ENCODE assay signal across 9 cellular contexts in genomic region chr6:111427341-111428116, GRCh38. TPM values are rescaled to one million over a fixed set of nuclear protein-coding genes. Genes with fewer than 3 reads are reported as not detected.
A peak's percentile ranks its signal among the peaks of the same experiment; 100 is the strongest.
DNase-seq lines count a peak whose midpoint lies in the region; ATAC-seq and TF ChIP-seq lines count a peak whose summit lies in the region.
"Had no signal": no experiment of that assay in that cellular context is flagged by ENCODE, and none has a peak within 500 bp of the region (broad histone marks: within the 10 kb centered on the region; RNA-seq: fewer than 3 reads in every experiment).

No MANE protein-coding gene starts in this region.

- H3K4me3 Mint-ChIP-seq in CD8-positive, alpha-beta memory T cell = peak overlapping the region in 6 of 7 donors; percentile 58 to 73 (median 64)
- H3K4me3 Mint-ChIP-seq in activated CD8-positive, alpha-beta T cell treated with anti-CD3 and anti-CD28 coated beads, Interleukin-2, amount 10 ng/mL, durations not matched to agents 7 days and 5 days = peak overlapping the region; percentile 44

- POLR2A ChIA-PET in CD8-positive, alpha-beta memory T cell (lab: Charles Lee) = no interaction called here
- POLR2A ChIA-PET in activated CD8-positive, alpha-beta T cell treated with anti-CD3 and anti-CD28 coated beads, Interleukin-2, amount 10 ng/mL, durations not matched to agents 7 days and 5 days (lab: Charles Lee) = no interaction called here

- H3K4me1 ChIP-seq in CD8-positive, alpha-beta memory T cell (ENCODE audit: insufficient read depth, low read length) = peaks cover 14% of the 10 kb centered on the region
- peaks cover 22% of the 10 kb centered on the region for H3K4me1 ChIP-seq in mucosa of descending colon (ENCODE audit: low read depth)

- H3K9me3 ChIP-seq in CD8-positive, alpha-beta memory T cell (ENCODE audit: low read length) = no peaks in the 10 kb centered on the region
- peaks cover 5% of the 10 kb centered on the region for H3K9me3 ChIP-seq in mucosa of descending colon
- H3K9me3 ChIP-seq: SJCRH30 had no signal

- H3K36me3 ChIP-seq in CD8-positive, alpha-beta memory T cell (ENCODE audit: insufficient read depth, low read length) = no peaks in the 10 kb centered on the region
- no peaks in the 10 kb centered on the region for H3K36me3 ChIP-seq in mucosa of descending colon (ENCODE audit: low read depth)
- H3K36me3 ChIP-seq: SJCRH30 had no signal

- intact Hi-C loops in mucosa of descending colon (cut with DNase I, micrococcal nuclease) = no loop called here

- no peaks in the 10 kb centered on the region for H3K27me3 ChIP-seq in CD8-positive, alpha-beta memory T cell (ENCODE audit: insufficient read depth, low read length, poor library complexity, severe bottlenecking)
- H3K27me3 ChIP-seq: SJCRH30 had no signal

- no peak overlapping the region for H3K27ac ChIP-seq in CD8-positive, alpha-beta memory T cell (ENCODE audit: low read depth, low read length)

- H3K27ac Mint-ChIP-seq in CD8-positive, alpha-beta memory T cell = peak overlapping the region in 5 of 8 donors; percentile 3 to 85 (median 47)
- H3K27ac Mint-ChIP-seq in activated CD8-positive, alpha-beta T cell treated with anti-CD3 and anti-CD28 coated beads, Interleukin-2, amount 10 ng/mL, durations not matched to agents 7 days and 5 days = peak overlapping the region; percentile 47

- peaks cover 10 to 23% (median 16%) of the 10 kb centered on the region in 5 donors for H3K9me3 Mint-ChIP-seq in CD8-positive, alpha-beta memory T cell
- H3K9me3 Mint-ChIP-seq in activated CD8-positive, alpha-beta T cell treated with anti-CD3 and anti-CD28 coated beads, Interleukin-2, amount 10 ng/mL, durations not matched to agents 7 days and 5 days (ENCODE audit: insufficient read depth) = peaks cover 25% of the 10 kb centered on the region

- no peak for TF ChIP-seq CTCF in GM20000 (IDR thresholded peaks at IDR 0.05; ENCODE audit: extremely low read depth, missing control alignments)
- no peak for TF ChIP-seq CTCF in mucosa of descending colon (IDR thresholded peaks at IDR 0.05)

- H3K4me3 ChIP-seq in CD8-positive, alpha-beta memory T cell (ENCODE audit: low read length) = no peak overlapping the region
- H3K4me3 ChIP-seq in Jurkat, Clone E6-1 (ENCODE audit: low read length) = peak overlapping the region; percentile 19; the same call in 1 of the 2 replicates
- H3K4me3 ChIP-seq in mucosa of descending colon = no peak overlapping the region
- H3K4me3 ChIP-seq: SJCRH30 had no signal

- ATAC-seq in activated CD8-positive, alpha-beta T cell treated with anti-CD3 and anti-CD28 coated beads, Interleukin-2, amount 10 ng/mL, durations not matched to agents 7 days and 5 days = peak; percentile 80
- ATAC-seq in mucosa of descending colon (peak; percentile 71), GM19328 (IDR thresholded peaks at IDR 0.05; ENCODE audit: unreplicated experiment) (no peak)

- no peak for DNase-seq in CD8-positive, alpha-beta memory T cell
- DNase-seq in GM20000 (ENCODE audit: low spot score) (peak; percentile 45), mucosa of descending colon (peak in 1 of 3 donors; percentile 23), NCI-H187 (lab: John Stamatoyannopoulos, UW) (no peak), NCI-H82 (lab: John Stamatoyannopoulos, UW) (no peak)
- DNase-seq in Jurkat, Clone E6-1 (ENCODE audit: low read depth, low spot score) = peak; percentile 33
- DNase-seq in activated CD8-positive, alpha-beta T cell treated with anti-CD3 and anti-CD28 coated beads, Interleukin-2, amount 10 ng/mL, durations not matched to agents 7 days and 5 days = peak; percentile 41

- H3K27me3 Mint-ChIP-seq in CD8-positive, alpha-beta memory T cell = no peaks in the 10 kb centered on the region
- no peaks in the 10 kb centered on the region for H3K27me3 Mint-ChIP-seq in activated CD8-positive, alpha-beta T cell treated with anti-CD3 and anti-CD28 coated beads, Interleukin-2, amount 10 ng/mL, durations not matched to agents 7 days and 5 days (ENCODE audit: low read depth)

- peaks cover 10 to 27% (median 17%) of the 10 kb centered on the region in 3 donors for H3K36me3 Mint-ChIP-seq in CD8-positive, alpha-beta memory T cell
- H3K36me3 Mint-ChIP-seq in activated CD8-positive, alpha-beta T cell treated with anti-CD3 and anti-CD28 coated beads, Interleukin-2, amount 10 ng/mL, durations not matched to agents 7 days and 5 days (ENCODE audit: low read depth) = peaks cover 30% of the 10 kb centered on the region

- H3K4me1 Mint-ChIP-seq in CD8-positive, alpha-beta memory T cell = peaks cover 35 to 72% (median 61%) of the 10 kb centered on the region in 3 donors
- H3K4me1 Mint-ChIP-seq in activated CD8-positive, alpha-beta T cell treated with anti-CD3 and anti-CD28 coated beads, Interleukin-2, amount 10 ng/mL, durations not matched to agents 7 days and 5 days (ENCODE audit: low read depth) = peaks cover 30% of the 10 kb centered on the region

- CTCF ChIA-PET in CD8-positive, alpha-beta memory T cell (lab: Charles Lee) = no interaction called here
- CTCF ChIA-PET in activated CD8-positive, alpha-beta T cell treated with anti-CD3 and anti-CD28 coated beads, Interleukin-2, amount 10 ng/mL, durations not matched to agents 7 days and 5 days (lab: Charles Lee) = no interaction called here

RNA-seq across cellular contexts. Expression of gene REV3L, which starts 55.5 kb away (rescaled TPM):
- 10 to 100 TPM; 20.8 to 27.0 TPM for total RNA-seq in CD8-positive, alpha-beta memory T cell
- 16.5 TPM for polyA plus RNA-seq in CD8-positive, alpha-beta memory T cell
- polyA plus RNA-seq in Jurkat, Clone E6-1 (2012; ENCODE audit: insufficient read depth, insufficient read length) = 7.8 TPM
- 10 to 100 TPM; 29.2 to 30.0 TPM for total RNA-seq in activated CD8-positive, alpha-beta T cell treated with anti-CD3 and anti-CD28 coated beads, Interleukin-2, amount 10 ng/mL, durations not matched to agents 7 days and 5 days
- 10 to 100 TPM; 17.7 to 56.4 (median 20.7) TPM for total RNA-seq in mucosa of descending colon

Comparison
In these comparisons a context has a peak if more than half of its experiments do, and no peak if none do; other contexts are left out.
1. DNase-seq: peak in GM20000 (single experiment), Jurkat, Clone E6-1 (single experiment) and activated CD8-positive, alpha-beta T cell treated with anti-CD3 and anti-CD28 coated beads, Interleukin-2, amount 10 ng/mL, durations not matched to agents 7 days and 5 days (single experiment); none in CD8-positive, alpha-beta memory T cell (0 of 5), NCI-H187 (0 of 2) and NCI-H82 (single experiment).